Comparison of ENCODE assay signal across 8 cellular contexts in the genomic region with DNA sequence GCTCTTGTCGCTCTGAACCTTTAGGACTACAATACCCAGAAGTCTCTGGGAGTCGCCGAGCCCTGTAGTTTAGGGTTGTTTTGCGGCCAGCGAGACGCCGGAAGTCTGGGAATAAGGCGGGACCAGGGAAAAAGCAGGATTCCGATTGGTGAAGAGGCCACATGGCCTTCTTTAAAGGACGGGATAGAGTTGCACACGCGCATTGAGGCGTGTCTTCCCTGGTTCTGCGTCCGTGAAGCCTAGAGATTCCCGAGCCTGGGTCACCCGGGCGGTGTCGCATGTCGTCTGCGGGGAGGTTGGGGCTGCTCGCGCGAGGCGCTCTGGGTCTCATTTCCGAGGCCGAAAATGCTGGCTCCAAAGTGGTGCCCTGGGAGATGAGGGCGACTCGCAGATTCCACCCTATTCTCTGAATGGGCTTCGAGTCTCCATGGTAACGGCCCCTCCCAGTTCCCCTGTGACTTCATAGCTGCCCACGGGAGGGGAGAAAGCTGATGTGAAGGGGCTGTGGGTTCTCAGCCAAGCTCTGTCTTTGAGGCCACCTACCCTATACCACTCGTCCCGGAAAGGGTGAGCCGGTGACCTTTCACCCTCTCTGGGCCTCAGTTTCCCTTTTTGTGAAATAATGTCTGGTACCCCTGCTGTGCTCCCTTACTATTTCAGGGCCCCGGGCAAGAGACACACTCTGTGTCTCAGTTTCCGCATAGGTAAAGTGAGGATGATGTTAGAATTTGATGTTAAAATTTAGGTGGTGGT. TPM values are rescaled to one million over a fixed set of nuclear protein-coding genes. Genes with fewer than 3 reads are reported as not detected.
DNase-seq lines count a peak whose midpoint lies in the region; ATAC-seq, FAIRE-seq and TF ChIP-seq lines count a peak whose summit lies in the region.

No MANE protein-coding gene starts in this region.

- ATAC-seq in HG02981 (IDR thresholded peaks at IDR 0.05; ENCODE audit: unreplicated experiment), result peak; percentile 69

- DNase-seq in GM18507 (ENCODE audit: extremely low spot score, insufficient read length, low read depth), result peak; percentile 76
- peak; percentile 98 for DNase-seq in NCI-H2029 (lab: John Stamatoyannopoulos, UW)
- peak; percentile 79 for DNase-seq in T-helper 9 cell
- peak; percentile 97 for DNase-seq in astrocyte of the cerebellum (ENCODE audit: low read depth)
- peak; percentile 97 for DNase-seq in hepatic stellate cell (ENCODE audit: low spot score)
- DNase-seq in putamen (ENCODE audit: low spot score), result peak; percentile 99
- peak in 1 of 2 donors; percentile 98 for DNase-seq in vagina (ENCODE audit: extremely low spot score in 2 of 2)

- H3K36me3 ChIP-seq in vagina, result no peaks in the 10 kb centered on the region

- peaks cover 17% of the 10 kb centered on the region for H3K4me1 ChIP-seq in vagina

- H3K4me3 ChIP-seq in astrocyte of the cerebellum (ENCODE audit: low read depth, low read length) (peak overlapping the region; percentile 86), vagina (peak overlapping the region; percentile 59 to 82)

- intact Hi-C loops in vagina (cut with DNase I), result no loop called here

- peak overlapping the region; percentile 90 for H3K27ac ChIP-seq in vagina

- no peaks in the 10 kb centered on the region for H3K27me3 ChIP-seq in vagina

- no peaks in the 10 kb centered on the region for H3K9me3 ChIP-seq in vagina

- FAIRE-seq in GM18507 (lab: Jason Lieb, UNC), result peak; percentile 97

- TF ChIP-seq CTCF in astrocyte of the cerebellum (IDR thresholded peaks at IDR 0.05; ENCODE audit: low read depth, low read length, missing control alignments) (no peak), vagina (IDR thresholded peaks at IDR 0.05) (no peak)

- in situ Hi-C loops in astrocyte of the cerebellum (cut with HindIII; ENCODE audit: low sequenced_read_pairs), result no loop called here

- TF ChIP-seq POLR2A in vagina (IDR thresholded peaks at IDR 0.05), result no peak

RNA-seq across cellular contexts. Expression of a gene that starts 0.6 kb away (rescaled TPM):
- total RNA-seq in vagina, result 2.7 TPM

RNA-seq across cellular contexts. Expression of a gene that starts 42.7 kb away (rescaled TPM):
- 7.6 TPM for total RNA-seq in vagina
